8 cellular contexts compared by ENCODE assay signal in the genomic region with DNA sequence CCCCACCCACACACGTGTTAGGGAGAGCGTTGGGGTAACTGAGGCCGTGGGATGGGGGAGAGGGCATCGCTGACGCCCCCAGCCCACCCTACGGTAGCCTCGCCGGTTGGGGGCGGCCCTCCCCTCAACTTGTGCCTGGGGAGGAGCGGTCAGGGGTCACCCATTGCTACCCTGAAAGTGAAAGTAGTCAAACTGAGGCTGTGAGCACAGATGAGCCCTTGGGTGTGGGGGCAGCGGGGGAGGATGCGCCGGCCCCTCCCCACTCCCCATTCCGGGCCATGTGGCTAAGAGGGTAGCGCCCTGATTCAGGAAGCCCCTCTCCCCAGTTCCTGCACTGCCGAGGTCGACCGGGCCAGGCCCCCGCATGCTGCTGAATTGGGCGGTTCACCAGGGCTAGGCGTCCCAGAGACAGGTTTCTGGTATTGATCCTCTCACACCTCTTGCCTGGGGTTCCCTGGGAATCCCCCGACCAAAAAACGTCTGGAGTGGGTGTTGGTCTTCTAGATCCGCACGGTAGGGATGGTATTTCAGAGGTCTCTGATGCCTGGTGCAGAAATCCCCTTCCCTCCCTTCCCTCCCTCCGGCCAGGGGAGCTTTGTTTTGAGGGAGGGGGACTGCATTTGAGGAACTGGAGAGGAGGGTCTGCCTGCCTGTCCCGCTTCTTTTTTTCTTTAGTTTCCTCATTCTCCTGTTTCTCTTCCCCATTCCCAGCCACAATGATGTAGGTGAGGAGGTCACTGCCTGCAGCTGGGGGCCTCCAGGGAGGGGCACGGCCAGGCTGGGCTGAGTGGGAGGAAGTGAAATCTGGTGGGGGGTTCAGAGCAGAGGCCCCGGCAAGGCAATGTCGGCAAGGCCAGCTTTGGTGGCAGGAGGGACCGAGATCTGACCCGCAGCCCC. TPM values are rescaled to one million over a fixed set of nuclear protein-coding genes. Genes with fewer than 3 reads are reported as not detected.
A peak's percentile ranks its signal among the peaks of the same experiment; 100 is the strongest.
DNase-seq lines count a peak whose midpoint lies in the region; ATAC-seq and TF ChIP-seq lines count a peak whose summit lies in the region.

No MANE protein-coding gene starts in this region.

- peak; percentile 18 for ATAC-seq in sciatic nerve
- ATAC-seq in GM19467 (IDR thresholded peaks at IDR 0.05; ENCODE audit: unreplicated experiment) = no peak

- intact Hi-C loops in cardiac septum (cut with DNase I) = loop anchor here (5.0 kb wide), 1 partner anchor 41 kb away; no protein-coding TSS in a partner anchor
- intact Hi-C loops in sciatic nerve (cut with DNase I) = no loop called here

- TF ChIP-seq CTCF in NB4 (IDR thresholded peaks at IDR 0.05; ENCODE audit: low read depth, low read length) = no peak

- DNase-seq in C1 segment of cervical spinal cord (lab: John Stamatoyannopoulos, UW) (peak in 8 of 14 donors; percentile 25 to 57 (median 51)), NB4 (ENCODE audit: low read depth) (peak; percentile 90), activated gamma-delta T cell treated with Interleukin-2 at 50 U/mL for 16 hours (peak; percentile 42), cardiac septum (ENCODE audit: low spot score) (peak; percentile 82), sciatic nerve (ENCODE audit: low spot score) (peak; percentile 74), NCI-H345 treated with DMSO at 0.1 percent for 48 hours (lab: John Stamatoyannopoulos, UW; ENCODE audit: unreplicated experiment) (no peak), HuH-7.5 (ENCODE audit: low spot score) (no peak)

- no peak for TF ChIP-seq POLR2A in NB4 (IDR thresholded peaks at IDR 0.05; ENCODE audit: extremely low read depth, insufficient read length)

- peak overlapping the region; percentile 93 for H3K4me3 ChIP-seq in NB4 (ENCODE audit: low read depth, low read length)

RNA-seq across cellular contexts. Expression of gene SH2B3, which starts 1.0 kb away (rescaled TPM):
- 33.7 TPM for total RNA-seq in cardiac septum
- 27.5 TPM for total RNA-seq in sciatic nerve

RNA-seq across cellular contexts. Expression of gene PHETA1, which starts 37.8 kb away (rescaled TPM):
- total RNA-seq in cardiac septum (18.6 TPM), sciatic nerve (12.0 TPM)

Comparison
In these comparisons a context has a peak if more than half of its experiments do, and no peak if none do; other contexts are left out.
1. DNase-seq: peak in C1 segment of cervical spinal cord (8 of 14), NB4 (single experiment), activated gamma-delta T cell treated with Interleukin-2 at 50 U/mL for 16 hours (single experiment), cardiac septum (single experiment) and sciatic nerve (single experiment); none in NCI-H345 treated with DMSO at 0.1 percent for 48 hours (single experiment) and HuH-7.5 (single experiment).